ENCODE assay signal across 11 cellular contexts in genomic region chr21:45330075-45330781, GRCh38. TPM values are rescaled to one million over a fixed set of nuclear protein-coding genes. Genes with fewer than 3 reads are reported as not detected.
DNase-seq lines count a peak whose midpoint lies in the region; ATAC-seq and TF ChIP-seq lines count a peak whose summit lies in the region.
"Had no signal": no experiment of that assay in that cellular context is flagged by ENCODE, and none has a peak within 500 bp of the region (broad histone marks: within the 10 kb centered on the region; RNA-seq: fewer than 3 reads in every experiment).

No MANE protein-coding gene starts in this region.

- in situ Hi-C loops in brain microvascular endothelial cell (cut with HindIII; ENCODE audit: low pct_ligation_motif_present, low sequenced_read_pairs): no loop called here

- ATAC-seq in left lung: peak; percentile 85

- intact Hi-C loops in left lung (cut with DNase I): no loop called here

- H3K9me3 ChIP-seq in left lung: no peaks in the 10 kb centered on the region

- TF ChIP-seq CTCF in brain microvascular endothelial cell (IDR thresholded peaks at IDR 0.05; ENCODE audit: low read depth, low read length, missing control alignments) (no peak), left lung (IDR thresholded peaks at IDR 0.05) (no peak)

- H3K27ac ChIP-seq in brain microvascular endothelial cell (peak overlapping the region; percentile 25), left lung (peak overlapping the region; percentile 15 to 67)
- H3K27ac ChIP-seq: HL-60 had no signal

- no peak overlapping the region for H3K4me3 ChIP-seq in brain microvascular endothelial cell (ENCODE audit: low read depth, low read length)
- no peak overlapping the region for H3K4me3 ChIP-seq in left lung

- H3K27me3 ChIP-seq in brain microvascular endothelial cell (replicated peaks) (no peaks in the 10 kb centered on the region), left lung (no peaks in the 10 kb centered on the region)

- DNase-seq in A172 (ENCODE audit: low spot score) (peak; percentile 98), HK-2 (ENCODE audit: unreplicated experiment) (peak; percentile 86), brain microvascular endothelial cell (peak; percentile 74), left lung (peak; percentile 80 to 89), cortex of kidney (lab: John Stamatoyannopoulos, UW) (no peak), D341Med (ENCODE audit: low spot score) (no peak), putamen (ENCODE audit: low spot score) (no peak)
- DNase-seq in stimulated activated CD4-positive, alpha-beta T cell treated with anti-CD3 and anti-CD28 coated beads, Interleukin-4, amount 100 ng/mL, for 4 hours: no peak
- DNase-seq: activated CD4-positive, alpha-beta T cell treated with anti-CD3 and anti-CD28 coated beads, Interleukin-2, amount 50 U/mL, for 48 hours; stimulated activated naive CD4-positive, alpha-beta T cell had no signal

- H3K36me3 ChIP-seq in brain microvascular endothelial cell (replicated peaks) (no peaks in the 10 kb centered on the region), left lung (no peaks in the 10 kb centered on the region)

- peaks cover 6% of the 10 kb centered on the region in 2 donors for H3K4me1 ChIP-seq in left lung

RNA-seq across cellular contexts. Expression of gene POFUT2, which starts 42.5 kb away (rescaled TPM):
- 31.0 and 31.9 TPM in 2 replicates for total RNA-seq in A172 (2014; rRNA removed; shearing (Covaris generic))
- 10 to 100 TPM; 31.6 to 35.1 TPM for total RNA-seq in left lung

Comparison
In these comparisons a context has a peak if more than half of its experiments do, and no peak if none do; other contexts are left out.
1. DNase-seq: peak in A172 (single experiment), HK-2 (single experiment), brain microvascular endothelial cell (single experiment) and left lung (2 of 2); none in cortex of kidney (single experiment), D341Med (single experiment), stimulated activated CD4-positive, alpha-beta T cell treated with anti-CD3 and anti-CD28 coated beads, Interleukin-4, amount 100 ng/mL, for 4 hours (0 of 2) and putamen (single experiment).